In the genomic region with DNA sequence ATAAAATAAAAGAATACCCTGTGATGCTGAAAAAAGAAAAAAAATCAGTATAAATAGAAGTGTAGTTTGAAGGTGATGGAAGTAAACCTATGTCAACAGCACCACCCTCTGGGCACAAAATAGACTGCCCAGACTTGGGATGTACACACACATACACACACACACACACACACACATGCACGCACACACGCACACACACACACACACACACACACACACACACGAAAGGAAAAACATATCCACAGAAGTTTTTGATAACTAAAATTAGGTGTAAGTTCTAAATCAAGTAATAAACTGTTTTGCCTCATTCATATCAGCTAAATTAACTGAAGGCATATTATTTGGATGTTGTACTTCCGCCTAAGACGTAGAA, we compare ENCODE assay signal across 9 cellular contexts. TPM values are rescaled to one million over a fixed set of nuclear protein-coding genes. Genes with fewer than 3 reads are reported as not detected.
DNase-seq lines count a peak whose midpoint lies in the region; ATAC-seq, FAIRE-seq and TF ChIP-seq lines count a peak whose summit lies in the region.
"Had no signal": no experiment of that assay in that cellular context is flagged by ENCODE, and none has a peak within 500 bp of the region (broad histone marks: within the 10 kb centered on the region; RNA-seq: fewer than 3 reads in every experiment).

No MANE protein-coding gene starts in this region.

- H3K4me2 ChIP-seq in trophoblast cell (ENCODE audit: low read length): no peak overlapping the region

- no peak overlapping the region for H3K18ac ChIP-seq in trophoblast cell (ENCODE audit: low read length)

- H3K27me3 Mint-ChIP-seq in CD14-positive monocyte (ENCODE audit: low read depth in 3 of 3): peaks cover 1 to 5% (median 4%) of the 10 kb centered on the region in 3 donors

- no peaks in the 10 kb centered on the region for H3K9me3 ChIP-seq in trophoblast cell (ENCODE audit: insufficient read depth, low read depth, low read length)

- no peak overlapping the region for H3K4me3 Mint-ChIP-seq in CD14-positive monocyte
- H3K4me3 Mint-ChIP-seq: memory B cell had no signal

- no peaks in the 10 kb centered on the region for H3K36me3 ChIP-seq in trophoblast cell (ENCODE audit: control insufficient read depth in 1 of 2, insufficient read depth in 2 of 2, low read length in 2 of 2)

- H3K27ac ChIP-seq in trophoblast cell (ENCODE audit: low read depth, low read length): no peak overlapping the region

- H2AFZ ChIP-seq in trophoblast cell (ENCODE audit: insufficient read depth, low read length, poor library complexity): no peak overlapping the region

- peaks cover 0 to 6% (median 0%) of the 10 kb centered on the region in 7 donors for H3K9me3 Mint-ChIP-seq in CD14-positive monocyte

- no peak overlapping the region for H3K9ac ChIP-seq in trophoblast cell (ENCODE audit: low read length)

- no peaks in the 10 kb centered on the region for H3K79me1 ChIP-seq in trophoblast cell (ENCODE audit: low read length)

- no peak for DNase-seq in CD14-positive monocyte (ENCODE audit: low spot score)
- DNase-seq in GM18507 (ENCODE audit: extremely low spot score, insufficient read length, low read depth): no peak
- peak; percentile 4 to 7 for DNase-seq in SW 1271 (lab: John Stamatoyannopoulos, UW)
- peak; percentile 88 for DNase-seq in fibroblast of pulmonary artery (ENCODE audit: low read depth)
- peak; percentile 47 to 67 for DNase-seq in trophoblast cell
- DNase-seq in NOMO-1 treated with dmso at 0.1 percent for 144 hours (lab: John Stamatoyannopoulos, UW; ENCODE audit: unreplicated experiment): no peak

- no peak overlapping the region for H4K8ac ChIP-seq in trophoblast cell (ENCODE audit: low read depth, low read length)

- H3K14ac ChIP-seq in trophoblast cell (ENCODE audit: low read length): no peak overlapping the region

- H3K4me1 Mint-ChIP-seq in CD14-positive monocyte: no peaks in the 10 kb centered on the region

- no peaks in the 10 kb centered on the region for H3K4me1 ChIP-seq in trophoblast cell (ENCODE audit: control insufficient read depth in 1 of 2, insufficient read depth in 2 of 2, low read length in 2 of 2)

- H4K91ac ChIP-seq in trophoblast cell (ENCODE audit: low read depth, low read length): no peak overlapping the region

- H3K79me2 ChIP-seq in trophoblast cell (ENCODE audit: control insufficient read depth, insufficient read depth, low read length, poor library complexity): no peaks in the 10 kb centered on the region

- peak; percentile 62 for FAIRE-seq in GM18507 (lab: Jason Lieb, UNC)

- H2AK5ac ChIP-seq in trophoblast cell (ENCODE audit: low read length): no peak overlapping the region

- H3K23ac ChIP-seq in trophoblast cell (ENCODE audit: low read length): no peak overlapping the region

- TF ChIP-seq CTCF in CD14-positive monocyte (IDR thresholded peaks at IDR 0.05) (peak; percentile 5), LNCAP (IDR thresholded peaks at IDR 0.05) (peak; percentile 57), fibroblast of pulmonary artery (IDR thresholded peaks at IDR 0.05; ENCODE audit: low read length, missing control alignments) (peak; percentile 56)

- no CpG with 5 or more reads among the region's 5 CpGs for WGBS in trophoblast cell (ENCODE audit: extremely low coverage, insufficient coverage, insufficient read length)

- no peak for ATAC-seq in GM18520 (IDR thresholded peaks at IDR 0.05; ENCODE audit: unreplicated experiment)

- no peak overlapping the region for H3K27ac Mint-ChIP-seq in CD14-positive monocyte
- H3K27ac Mint-ChIP-seq: memory B cell had no signal

- H3K4me3 ChIP-seq in fibroblast of pulmonary artery (replicated peaks; ENCODE audit: low read depth, low read length) (no peak overlapping the region), trophoblast cell (ENCODE audit: low read depth, low read length) (no peak overlapping the region)

- H2BK120ac ChIP-seq in trophoblast cell (ENCODE audit: insufficient read depth, low read length, poor library complexity): no peak overlapping the region

- intact Hi-C loops in CD14-positive monocyte (cut with micrococcal nuclease): no loop called here

- H2BK12ac ChIP-seq in trophoblast cell (ENCODE audit: low read length): no peak overlapping the region

- no peak overlapping the region for H4K12ac ChIP-seq in trophoblast cell (ENCODE audit: low read depth, low read length)

- no peak overlapping the region for H2BK5ac ChIP-seq in trophoblast cell (ENCODE audit: low read depth, low read length, poor library complexity)

- H3K27me3 ChIP-seq in trophoblast cell (ENCODE audit: insufficient read depth, low read length): no peaks in the 10 kb centered on the region

- H3K4ac ChIP-seq in trophoblast cell (ENCODE audit: low read depth, low read length): no peak overlapping the region

- peaks cover 4 to 8% of the 10 kb centered on the region in 2 donors for H3K36me3 Mint-ChIP-seq in CD14-positive monocyte
- H3K36me3 Mint-ChIP-seq: memory B cell had no signal

RNA-seq across cellular contexts. Expression of a gene that starts 40.5 kb away (rescaled TPM):
- 100 to 1,000 TPM; 752 to 796 TPM for polyA plus RNA-seq in CD14-positive monocyte
- polyA plus RNA-seq in trophoblast cell (2013): 470 and 474 TPM in 2 replicates

Comparison
In these comparisons a context has a peak if more than half of its experiments do, and no peak if none do; other contexts are left out.
1. DNase-seq: peak in SW 1271 (2 of 2), fibroblast of pulmonary artery (single experiment) and trophoblast cell (2 of 2); none in CD14-positive monocyte (single experiment), GM18507 (single experiment) and NOMO-1 treated with dmso at 0.1 percent for 144 hours (single experiment).
2. CTCF ChIP-seq: peak in every context shown above with its lines; median percentile 57 in LNCAP; 56 in fibroblast of pulmonary artery; 5 in CD14-positive monocyte.